In genomic region chr14:103562135-103562384, GRCh38 we compare ENCODE assay signal across 8 cellular contexts. TPM values are rescaled to one million over a fixed set of nuclear protein-coding genes. Genes with fewer than 3 reads are reported as not detected.
A peak's percentile ranks its signal among the peaks of the same experiment; 100 is the strongest.
DNase-seq lines count a peak whose midpoint lies in the region; ATAC-seq and TF ChIP-seq lines count a peak whose summit lies in the region.

No MANE protein-coding gene starts in this region.

- H3K4me3 Mint-ChIP-seq in activated naive CD4-positive, alpha-beta T cell treated with anti-CD3 and anti-CD28 coated beads, Interleukin-2, amount 10 ng/mL, durations not matched to agents 7 days and 5 days, result peak overlapping the region; percentile 91
- H3K4me3 Mint-ChIP-seq in chondrocyte (ENCODE audit: unreplicated experiment), result peak overlapping the region; percentile 84

- DNase-seq in activated naive CD4-positive, alpha-beta T cell treated with anti-CD3 and anti-CD28 coated beads, Interleukin-2, amount 10 ng/mL, durations not matched to agents 7 days and 5 days, result no peak
- DNase-seq in activated naive CD4-positive, alpha-beta T cell (lab: John Stamatoyannopoulos, UW), result no peak
- DNase-seq in LNCaP clone FGC (ENCODE audit: low read depth), result no peak
- no peak for DNase-seq in chondrocyte (ENCODE audit: low spot score)
- DNase-seq in NCI-H2029 treated with DMSO at 0.1 percent for 48 hours (lab: John Stamatoyannopoulos, UW), result no peak
- no peak for DNase-seq in GF-D8 (lab: John Stamatoyannopoulos, UW)

- no peaks in the 10 kb centered on the region for H3K9me3 Mint-ChIP-seq in activated naive CD4-positive, alpha-beta T cell treated with anti-CD3 and anti-CD28 coated beads, Interleukin-2, amount 10 ng/mL, durations not matched to agents 7 days and 5 days
- no peaks in the 10 kb centered on the region for H3K9me3 Mint-ChIP-seq in chondrocyte (ENCODE audit: low read depth)

- no peaks in the 10 kb centered on the region for H3K27me3 ChIP-seq in muscle layer of colon (ENCODE audit: control insufficient read depth in 1 of 2, insufficient read depth in 2 of 2, low read length in 2 of 2)

- CTCF ChIA-PET in activated naive CD4-positive, alpha-beta T cell treated with anti-CD3 and anti-CD28 coated beads, Interleukin-2, amount 10 ng/mL, durations not matched to agents 7 days and 5 days (lab: Charles Lee), result interaction anchor here (1.2 to 1.6 kb wide), 3 partner anchors 9 to 171 kb away, joined by 3 to 4 read pairs (median 4); no protein-coding TSS in a partner anchor

- peaks cover 22% of the 10 kb centered on the region for H3K36me3 ChIP-seq in muscle layer of colon (ENCODE audit: insufficient read depth, low read length)

- H3K36me3 Mint-ChIP-seq in activated naive CD4-positive, alpha-beta T cell treated with anti-CD3 and anti-CD28 coated beads, Interleukin-2, amount 10 ng/mL, durations not matched to agents 7 days and 5 days, result peaks cover 33% of the 10 kb centered on the region
- peaks cover 10% of the 10 kb centered on the region for H3K36me3 Mint-ChIP-seq in chondrocyte (ENCODE audit: low read depth)

- peak overlapping the region; percentile 88 for H3K9ac ChIP-seq in muscle layer of colon (ENCODE audit: low read length)

- H3K27ac Mint-ChIP-seq in activated naive CD4-positive, alpha-beta T cell treated with anti-CD3 and anti-CD28 coated beads, Interleukin-2, amount 10 ng/mL, durations not matched to agents 7 days and 5 days, result peak overlapping the region; percentile 94
- H3K27ac Mint-ChIP-seq in chondrocyte (ENCODE audit: unreplicated experiment), result peak overlapping the region; percentile 86

- no peaks in the 10 kb centered on the region for H3K27me3 Mint-ChIP-seq in activated naive CD4-positive, alpha-beta T cell treated with anti-CD3 and anti-CD28 coated beads, Interleukin-2, amount 10 ng/mL, durations not matched to agents 7 days and 5 days
- no peaks in the 10 kb centered on the region for H3K27me3 Mint-ChIP-seq in chondrocyte (ENCODE audit: low read depth)

- H3K4me1 ChIP-seq in muscle layer of colon (ENCODE audit: insufficient read depth, low read length), result peaks cover 55% of the 10 kb centered on the region

- ATAC-seq in GM18520 (IDR thresholded peaks at IDR 0.05; ENCODE audit: unreplicated experiment), result no peak

- TF ChIP-seq CTCF in LNCaP clone FGC (IDR thresholded peaks at IDR 0.05; ENCODE audit: control insufficient read depth, extremely low read depth, insufficient read depth) (no peak), chondrocyte (IDR thresholded peaks at IDR 0.05) (no peak)

- H3K27ac ChIP-seq in muscle layer of colon (ENCODE audit: low read depth, low read length), result peak overlapping the region; percentile 79

- peaks cover 68% of the 10 kb centered on the region for H3K4me1 Mint-ChIP-seq in activated naive CD4-positive, alpha-beta T cell treated with anti-CD3 and anti-CD28 coated beads, Interleukin-2, amount 10 ng/mL, durations not matched to agents 7 days and 5 days
- peaks cover 43% of the 10 kb centered on the region for H3K4me1 Mint-ChIP-seq in chondrocyte (ENCODE audit: low read depth)

- H3K4me3 ChIP-seq in LNCaP clone FGC (ENCODE audit: low read depth, low read length) (peak overlapping the region; percentile 62), muscle layer of colon (ENCODE audit: low read depth in 1 of 2, low read length in 2 of 2) (peak overlapping the region; percentile 64 to 98)

- H3K9me3 ChIP-seq in muscle layer of colon (ENCODE audit: low read length), result no peaks in the 10 kb centered on the region

RNA-seq across cellular contexts. Expression of gene BAG5, which starts 0.4 kb away (rescaled TPM):
- total RNA-seq in chondrocyte, result 22.6 to 25.7 TPM (median 23.2 TPM) in 3 replicates

RNA-seq across cellular contexts. Expression of gene COA8, which starts 0.7 kb away (rescaled TPM):
- 39.1 to 51.9 TPM (median 50.7 TPM) in 3 replicates for total RNA-seq in chondrocyte

RNA-seq across cellular contexts. Expression of gene TRMT61A, which starts 33.1 kb away (rescaled TPM):
- total RNA-seq in chondrocyte, result 9.9 to 10.3 TPM (median 10.0 TPM) in 3 replicates

RNA-seq across cellular contexts. Expression of gene CKB, which starts 39.4 kb away (rescaled TPM):
- total RNA-seq in chondrocyte, result 81.0 to 141 TPM (median 139 TPM) in 3 replicates
